ENCODE assay signal across 29 cellular contexts in genomic region chr2:120367221-120367620, GRCh38. TPM values are rescaled to one million over a fixed set of nuclear protein-coding genes. Genes with fewer than 3 reads are reported as not detected.
"Had no signal": no experiment of that assay in that cellular context is flagged by ENCODE, and none has a peak within 500 bp of the region (broad histone marks: within the 10 kb centered on the region; RNA-seq: fewer than 3 reads in every experiment).

No MANE protein-coding gene starts in this region.

- DNase-seq: activated CD4-positive, alpha-beta T cell treated with anti-CD3 and anti-CD28 coated beads for 4 hours; activated CD4-positive, alpha-beta T cell treated with anti-CD3 and anti-CD28 coated beads, Interleukin-2, amount 50 U/mL, for 48 hours; activated CD8-positive, alpha-beta memory T cell treated with anti-CD3 and anti-CD28 coated beads for 24 hours; activated effector memory CD4-positive, alpha-beta T cell treated with Interleukin-2 at 50 U/mL for 16 hours; activated naive CD4-positive, alpha-beta T cell treated with Interleukin-2 at 50 U/mL for 16 hours; anterior cingulate cortex; body of pancreas; cerebellar nuclear complex; colonic mucosa; effector CD8-positive, alpha-beta T cell; glutamatergic neuron; mesendoderm; stimulated activated CD4-positive, alpha-beta T cell treated with anti-CD3 and anti-CD28 coated beads, Interleukin-1b, Interleukin-23, amount 100 ng/mL, for 48 hours; stimulated activated CD4-positive, alpha-beta T cell treated with anti-CD3 and anti-CD28 coated beads, Interleukin-4, amount 100 ng/mL, for 4 hours; stimulated activated CD8-positive, alpha-beta memory T cell treated with anti-CD3 and anti-CD28 coated beads, Interleukin-4, amount 100 ng/mL, for 48 hours; stimulated activated naive CD8-positive, alpha-beta T cell treated with anti-CD3 and anti-CD28 coated beads, Interleukin-15, amount 100 ng/mL, for 72 hours; substantia nigra; T-helper 9 cell had no signal

- H3K36me3 ChIP-seq: colonic mucosa, left lung, pancreas, right atrium auricular region, vagina had no signal

- H3K27me3 Mint-ChIP-seq: activated naive CD8-positive, alpha-beta T cell had no signal

- H3K9me3 Mint-ChIP-seq: natural killer cell treated with Interleukin-12 subunit alpha and Interleukin-12 subunit beta and Interleukin-15 and Interleukin-18, amount 100 ng/mL, for 72 hours; stimulated activated memory B cell treated with anti-CD40 and anti-IgM and Interleukin-4, amounts not matched to agents 10 μg/mL and 1 μg/mL and 100 μg/mL, for 72 hours; stimulated activated naive CD8-positive, alpha-beta T cell treated with anti-CD3 and anti-CD28 coated beads, Interleukin-15, amount 100 ng/mL, for 72 hours; type B pancreatic cell had no signal

- H3K9me3 ChIP-seq: body of pancreas, colonic mucosa, left lung, pancreas, right atrium auricular region, vagina had no signal

- H3K4me3 Mint-ChIP-seq: activated naive CD8-positive, alpha-beta T cell; natural killer cell treated with Interleukin-12 subunit alpha and Interleukin-12 subunit beta and Interleukin-15 and Interleukin-18, amount 100 ng/mL, for 72 hours; stimulated activated memory B cell treated with anti-CD40 and anti-IgM and Interleukin-4, amounts not matched to agents 10 μg/mL and 1 μg/mL and 100 μg/mL, for 72 hours; stimulated activated naive CD8-positive, alpha-beta T cell treated with anti-CD3 and anti-CD28 coated beads, Interleukin-15, amount 100 ng/mL, for 72 hours; type B pancreatic cell had no signal

- H3K27ac ChIP-seq: body of pancreas, colonic mucosa, left lung, pancreas, right atrium auricular region, vagina, VCaP had no signal

- H3K4me1 Mint-ChIP-seq: stimulated activated memory B cell treated with anti-CD40 and anti-IgM and Interleukin-4, amounts not matched to agents 10 μg/mL and 1 μg/mL and 100 μg/mL, for 72 hours; stimulated activated naive CD8-positive, alpha-beta T cell treated with anti-CD3 and anti-CD28 coated beads, Interleukin-15, amount 100 ng/mL, for 72 hours had no signal

- H3K4me3 ChIP-seq: body of pancreas, colonic mucosa, left lung, lung, pancreas, right atrium auricular region, smooth muscle cell, vagina had no signal

- H3K4me2 ChIP-seq: smooth muscle cell had no signal

- H3K27ac Mint-ChIP-seq: activated naive CD8-positive, alpha-beta T cell; natural killer cell treated with Interleukin-12 subunit alpha and Interleukin-12 subunit beta and Interleukin-15 and Interleukin-18, amount 100 ng/mL, for 72 hours; stimulated activated memory B cell treated with anti-CD40 and anti-IgM and Interleukin-4, amounts not matched to agents 10 μg/mL and 1 μg/mL and 100 μg/mL, for 72 hours; stimulated activated naive CD8-positive, alpha-beta T cell treated with anti-CD3 and anti-CD28 coated beads, Interleukin-15, amount 100 ng/mL, for 72 hours; type B pancreatic cell had no signal

- H3K27me3 ChIP-seq: body of pancreas, colonic mucosa, left lung, pancreas, right atrium auricular region, vagina had no signal

- H3K36me3 Mint-ChIP-seq: activated naive CD8-positive, alpha-beta T cell; natural killer cell treated with Interleukin-12 subunit alpha and Interleukin-12 subunit beta and Interleukin-15 and Interleukin-18, amount 100 ng/mL, for 72 hours; stimulated activated memory B cell treated with anti-CD40 and anti-IgM and Interleukin-4, amounts not matched to agents 10 μg/mL and 1 μg/mL and 100 μg/mL, for 72 hours; type B pancreatic cell had no signal

- ATAC-seq: body of pancreas; left lung; pancreas; stimulated activated memory B cell treated with anti-CD40 and anti-IgM and Interleukin-4, amounts not matched to agents 10 μg/mL and 1 μg/mL and 100 μg/mL, for 72 hours; stimulated activated naive CD8-positive, alpha-beta T cell treated with anti-CD3 and anti-CD28 coated beads, Interleukin-15, amount 100 ng/mL, for 72 hours had no signal

- H3K4me1 ChIP-seq: body of pancreas, colonic mucosa, left lung, pancreas, right atrium auricular region, vagina had no signal

RNA-seq across cellular contexts. Expression of gene INHBB, which starts 21.3 kb away (rescaled TPM):
- total RNA-seq: natural killer cell treated with Interleukin-12 subunit alpha and Interleukin-12 subunit beta and Interleukin-15 and Interleukin-18, amount 100 ng/mL, for 72 hours had no signal
